ENCODE assay signal across 8 cellular contexts in genomic region chr7:107167483-107168232, GRCh38. TPM values are rescaled to one million over a fixed set of nuclear protein-coding genes. Genes with fewer than 3 reads are reported as not detected.
DNase-seq lines count a peak whose midpoint lies in the region; ATAC-seq and TF ChIP-seq lines count a peak whose summit lies in the region.

No MANE protein-coding gene starts in this region.

- peaks cover 0 to 3% (median 0%) of the 10 kb centered on the region in 7 donors for H3K9me3 Mint-ChIP-seq in CD14-positive monocyte
- H3K9me3 Mint-ChIP-seq in activated T-cell treated with anti-CD3 and anti-CD28 coated beads, Interleukin-2, amount 50 U/mL, for 4 hours, result no peaks in the 10 kb centered on the region
- H3K9me3 Mint-ChIP-seq in natural killer cell treated with Interleukin-12 subunit alpha and Interleukin-12 subunit beta and Interleukin-15 and Interleukin-18, amount 100 ng/mL, for 72 hours, result no peaks in the 10 kb centered on the region

- in situ Hi-C loops in transverse colon (cut with MboI; ENCODE audit: low pct_ligation_motif_present in 1 of 4, low pct_unique_long_range_greater_than_20kb in 1 of 4, low sequenced_read_pairs in 3 of 4), result no loop called here

- no peaks in the 10 kb centered on the region for H3K9me3 ChIP-seq in HEK293 (ENCODE audit: control insufficient read depth, insufficient read depth, low read depth, low read length)
- H3K9me3 ChIP-seq in transverse colon, result no peaks in the 10 kb centered on the region

- CTCF ChIA-PET in HEK293 (lab: Yijun Ruan, JAX), result interaction anchor here (0.5 to 1.7 kb wide), 7 partner anchors 17 to 575 kb away, joined by 3 to 6 read pairs (median 4); no protein-coding TSS in a partner anchor

- H3K27me3 Mint-ChIP-seq in CD14-positive monocyte (ENCODE audit: low read depth in 3 of 3), result peaks cover 0 to 1% (median 0%) of the 10 kb centered on the region in 3 donors
- H3K27me3 Mint-ChIP-seq in activated T-cell treated with anti-CD3 and anti-CD28 coated beads, Interleukin-2, amount 50 U/mL, for 4 hours (ENCODE audit: low read depth), result peaks cover 3% of the 10 kb centered on the region
- peaks cover 9 to 10% of the 10 kb centered on the region in 2 donors for H3K27me3 Mint-ChIP-seq in natural killer cell treated with Interleukin-12 subunit alpha and Interleukin-12 subunit beta and Interleukin-15 and Interleukin-18, amount 100 ng/mL, for 72 hours

- no peaks in the 10 kb centered on the region for H3K36me3 ChIP-seq in HEK293 (ENCODE audit: control insufficient read depth in 2 of 2, insufficient read depth in 1 of 2, low read length in 2 of 2)
- H3K36me3 ChIP-seq in transverse colon, result no peaks in the 10 kb centered on the region

- POLR2A ChIA-PET in HEK293 (lab: Yijun Ruan, JAX), result interaction anchor here (0.6 to 2.6 kb wide), 8 partner anchors 14 to 1636 kb away, joined by 3 to 14 read pairs (median 4); partner anchors contain the start of genes CBLL1 and NAMPT

- H3K27me3 ChIP-seq in transverse colon, result no peaks in the 10 kb centered on the region

- peaks cover 6 to 7% of the 10 kb centered on the region in 2 donors for H3K36me3 Mint-ChIP-seq in CD14-positive monocyte
- H3K36me3 Mint-ChIP-seq in activated T-cell treated with anti-CD3 and anti-CD28 coated beads, Interleukin-2, amount 50 U/mL, for 4 hours (ENCODE audit: insufficient read depth), result no peaks in the 10 kb centered on the region
- H3K36me3 Mint-ChIP-seq in natural killer cell treated with Interleukin-12 subunit alpha and Interleukin-12 subunit beta and Interleukin-15 and Interleukin-18, amount 100 ng/mL, for 72 hours, result no peaks in the 10 kb centered on the region

- H3K4me3 ChIP-seq in HEK293 (ENCODE audit: low read depth, low read length) (peak overlapping the region; percentile 64), fibroblast of pulmonary artery (replicated peaks; ENCODE audit: low read depth, low read length) (peak overlapping the region; percentile 58), transverse colon (peak overlapping the region; percentile 36 to 92 (median 45))

- H3K4me1 ChIP-seq in HEK293 (ENCODE audit: control insufficient read depth, insufficient read depth, low read length) (peaks cover 3% of the 10 kb centered on the region; the same call in 1 of the 2 replicates), transverse colon (peaks cover 0 to 31% (median 9%) of the 10 kb centered on the region in 4 donors)

- WGBS in transverse colon (ENCODE audit: low coverage in 1 of 2), 2 donors, result 1% methylated on average over 15 of the region's 15 CpGs

- H3K27ac ChIP-seq in HEK293 (ENCODE audit: extremely low read depth, low read depth, low read length) (peak overlapping the region; percentile 85), transverse colon (peak overlapping the region; percentile 91 to 98 (median 98))

- peak overlapping the region; percentile 98 to 100 (median 99) for H3K27ac Mint-ChIP-seq in CD14-positive monocyte
- H3K27ac Mint-ChIP-seq in natural killer cell treated with Interleukin-12 subunit alpha and Interleukin-12 subunit beta and Interleukin-15 and Interleukin-18, amount 100 ng/mL, for 72 hours, result peak overlapping the region; percentile 98 to 100

- peak overlapping the region; percentile 92 to 94 for H3K4me3 Mint-ChIP-seq in CD14-positive monocyte
- peak overlapping the region; percentile 98 for H3K4me3 Mint-ChIP-seq in activated T-cell treated with anti-CD3 and anti-CD28 coated beads, Interleukin-2, amount 50 U/mL, for 4 hours
- H3K4me3 Mint-ChIP-seq in natural killer cell treated with Interleukin-12 subunit alpha and Interleukin-12 subunit beta and Interleukin-15 and Interleukin-18, amount 100 ng/mL, for 72 hours, result peak overlapping the region; percentile 93

- DNase-seq in CD14-positive monocyte (ENCODE audit: low spot score) (no peak), NK-92 (lab: John Stamatoyannopoulos, UW; ENCODE audit: unreplicated experiment) (peak; percentile 12), fibroblast of pulmonary artery (ENCODE audit: low read depth) (peak; percentile 94), transverse colon (no peak)
- peak; percentile 69 for DNase-seq in activated T-cell treated with anti-CD3 and anti-CD28 coated beads, Interleukin-2, amount 50 U/mL, for 4 hours
- no peak for DNase-seq in natural killer cell treated with Interleukin-12 subunit alpha and Interleukin-12 subunit beta and Interleukin-15 and Interleukin-18, amount 100 ng/mL, for 72 hours (ENCODE audit: low spot score)

- intact Hi-C loops in CD14-positive monocyte (cut with micrococcal nuclease) (loop anchor here (5.0 to 10.0 kb wide), 4 partner anchors 295 to 745 kb away; partner anchors contain the start of genes DLD (in 1 of the 2) and PIK3CG (in 1 of the 2)), transverse colon (cut with DNase I; ENCODE audit: low total_unique reads) (no loop called here)

- TF ChIP-seq CTCF in CD14-positive monocyte (IDR thresholded peaks at IDR 0.05), result peak; percentile 68
- TF ChIP-seq CTCF in HEK293 (tag by site-specific recombination; IDR thresholded peaks at IDR 0.05), result no peak; the same call in 1 of the 2 replicates
- peak; percentile 48 for TF ChIP-seq CTCF in fibroblast of pulmonary artery (IDR thresholded peaks at IDR 0.05; ENCODE audit: low read length, missing control alignments)
- peak; percentile 49 to 80 (median 56) for TF ChIP-seq CTCF in transverse colon (IDR thresholded peaks at IDR 0.05)

- peak; percentile 9 to 15 for ATAC-seq in activated T-cell treated with anti-CD3 and anti-CD28 coated beads, Interleukin-2, amount 50 U/mL, for 4 hours
- ATAC-seq in natural killer cell treated with Interleukin-12 subunit alpha and Interleukin-12 subunit beta and Interleukin-15 and Interleukin-18, amount 100 ng/mL, for 72 hours, result peak; percentile 0 to 13
- ATAC-seq in GM19395 (IDR thresholded peaks at IDR 0.05; ENCODE audit: unreplicated experiment), result no peak

- TF ChIP-seq EP300 in transverse colon (IDR thresholded peaks at IDR 0.05; ENCODE audit: low read depth), result no peak

- peaks cover 13% of the 10 kb centered on the region for H3K4me1 Mint-ChIP-seq in CD14-positive monocyte
- peaks cover 36% of the 10 kb centered on the region for H3K4me1 Mint-ChIP-seq in activated T-cell treated with anti-CD3 and anti-CD28 coated beads, Interleukin-2, amount 50 U/mL, for 4 hours (ENCODE audit: low read depth)
- peaks cover 29 to 31% of the 10 kb centered on the region in 2 donors for H3K4me1 Mint-ChIP-seq in natural killer cell treated with Interleukin-12 subunit alpha and Interleukin-12 subunit beta and Interleukin-15 and Interleukin-18, amount 100 ng/mL, for 72 hours (ENCODE audit: low read depth in 2 of 2)

- TF ChIP-seq POLR2A in transverse colon (IDR thresholded peaks at IDR 0.05), result no peak

TF ChIP-seq in HEK293, 187 proteins besides CTCF, POLR2A, EP300 and RAD21 (continues in another document):
- TF ChIP-seq ZNF660 (tag by site-specific recombination; IDR thresholded peaks at IDR 0.05) (peak; percentile 49; the same call in 1 of the 2 replicates), ZNF692 (tag by site-specific recombination; IDR thresholded peaks at IDR 0.05) (peak; percentile 93), ZNF10 (tag by site-specific recombination; IDR thresholded peaks at IDR 0.05) (peak; percentile 48), ZNF639 (tag by site-specific recombination; IDR thresholded peaks at IDR 0.05) (peak; percentile 57; the same call in 1 of the 2 replicates), ZFP69B (tag by site-specific recombination; IDR thresholded peaks at IDR 0.05) (peak; percentile 91), ZBTB21 (tag by site-specific recombination; IDR thresholded peaks at IDR 0.05) (peak; percentile 98), YY1 (tag by site-specific recombination; IDR thresholded peaks at IDR 0.05) (peak; percentile 69), ZNF654 (tag by site-specific recombination; IDR thresholded peaks at IDR 0.05; ENCODE audit: low read depth) (peak; percentile 22; the same call in 1 of the 2 replicates), ZNF645 (tag by site-specific recombination; IDR thresholded peaks at IDR 0.05) (no peak)

RNA-seq across cellular contexts. Expression of gene HBP1, which starts 1.1 kb away (rescaled TPM):
- 10 to 100 TPM; 44.7 to 52.9 TPM for polyA plus RNA-seq in CD14-positive monocyte
- total RNA-seq in activated T-cell treated with anti-CD3 and anti-CD28 coated beads, Interleukin-2, amount 50 U/mL, for 4 hours, result 10 to 100 TPM; 10.1 to 18.5 (median 16.2) TPM
- total RNA-seq in natural killer cell treated with Interleukin-12 subunit alpha and Interleukin-12 subunit beta and Interleukin-15 and Interleukin-18, amount 100 ng/mL, for 72 hours, result 10 to 100 TPM; 24.3 to 33.7 TPM
- total RNA-seq in transverse colon, result 100 to 1,000 TPM in 1 of 4 donors, 10 to 100 TPM in 3; 59.5 to 170 (median 88.3) TPM

Comparison
In these comparisons a context has a peak if more than half of its experiments do, and no peak if none do; other contexts are left out.
1. DNase-seq: peak in NK-92 (single experiment), activated T-cell treated with anti-CD3 and anti-CD28 coated beads, Interleukin-2, amount 50 U/mL, for 4 hours (single experiment) and fibroblast of pulmonary artery (single experiment); none in CD14-positive monocyte (single experiment), natural killer cell treated with Interleukin-12 subunit alpha and Interleukin-12 subunit beta and Interleukin-15 and Interleukin-18, amount 100 ng/mL, for 72 hours (single experiment) and transverse colon (single experiment).
2. Peak in every context shown above with its lines, with median percentiles within 50 percentile points of each other: H3K4me3 Mint-ChIP-seq and H3K4me3 ChIP-seq.